In genomic region chr10:73838008-73838567, GRCh38 we compare ENCODE assay signal across 1 cellular context.
TF ChIP-seq lines count a peak whose summit lies in the region.

No MANE protein-coding gene starts in this region.

TF ChIP-seq in K562, 482 proteins besides CTCF, POLR2A, EP300 and RAD21 (continued from another document):
- TF ChIP-seq CHAMP1 (IDR thresholded peaks at IDR 0.05), result no peak
